1 cellular context compared by ENCODE assay signal in the genomic region with DNA sequence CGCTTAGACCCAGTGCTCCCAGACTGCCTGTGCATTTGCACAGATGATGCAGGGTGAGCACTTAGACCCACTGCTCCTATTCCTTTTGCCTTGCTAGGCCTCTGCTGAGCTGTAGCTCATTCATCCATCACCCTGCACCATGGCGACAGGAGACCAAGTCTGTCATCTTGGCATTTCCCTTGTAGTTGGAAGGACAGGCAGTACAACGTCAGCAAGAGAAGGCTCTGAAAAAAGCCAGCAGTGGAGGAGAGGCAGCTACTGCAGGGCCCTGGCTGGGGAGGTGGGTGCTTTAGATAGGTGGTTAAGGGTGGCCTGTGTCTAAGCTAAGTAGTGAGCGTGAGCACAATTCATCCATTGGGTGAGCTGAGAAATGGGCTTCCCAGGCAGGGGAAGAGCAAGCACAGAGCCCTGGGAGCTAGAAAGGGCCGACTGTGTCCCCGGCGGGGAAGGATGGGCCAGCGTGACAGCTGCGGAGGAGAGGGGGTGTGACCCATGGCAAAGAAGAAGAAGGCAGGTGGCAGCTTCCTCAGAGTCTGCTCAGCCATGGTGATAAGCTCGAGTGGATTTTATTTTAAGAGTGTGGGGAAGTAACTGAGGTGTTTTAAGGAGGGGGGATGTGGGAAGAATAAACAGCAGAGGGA.
TF ChIP-seq lines count a peak whose summit lies in the region.

No MANE protein-coding gene starts in this region.

TF ChIP-seq in K562, 482 proteins besides CTCF, POLR2A, EP300 and RAD21 (continued from another document):
- TF ChIP-seq, protein P1, sequence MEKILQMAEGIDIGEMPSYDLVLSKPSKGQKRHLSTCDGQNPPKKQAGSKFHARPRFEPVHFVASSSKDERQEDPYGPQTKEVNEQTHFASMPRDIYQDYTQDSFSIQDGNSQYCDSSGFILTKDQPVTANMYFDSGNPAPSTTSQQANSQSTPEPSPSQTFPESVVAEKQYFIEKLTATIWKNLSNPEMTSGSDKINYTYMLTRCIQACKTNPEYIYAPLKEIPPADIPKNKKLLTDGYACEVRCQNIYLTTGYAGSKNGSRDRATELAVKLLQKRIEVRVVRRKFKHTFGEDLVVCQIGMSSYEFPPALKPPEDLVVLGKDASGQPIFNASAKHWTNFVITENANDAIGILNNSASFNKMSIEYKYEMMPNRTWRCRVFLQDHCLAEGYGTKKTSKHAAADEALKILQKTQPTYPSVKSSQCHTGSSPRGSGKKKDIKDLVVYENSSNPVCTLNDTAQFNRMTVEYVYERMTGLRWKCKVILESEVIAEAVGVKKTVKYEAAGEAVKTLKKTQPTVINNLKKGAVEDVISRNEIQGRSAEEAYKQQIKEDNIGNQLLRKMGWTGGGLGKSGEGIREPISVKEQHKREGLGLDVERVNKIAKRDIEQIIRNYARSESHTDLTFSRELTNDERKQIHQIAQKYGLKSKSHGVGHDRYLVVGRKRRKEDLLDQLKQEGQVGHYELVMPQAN (IDR thresholded peaks at IDR 0.05; ENCODE audit: borderline replicate concordance) = no peak
- TF ChIP-seq SNRNP70 (optimal IDR thresholded peaks at IDR 0.05; ENCODE audit: low read depth, low read length) (no peak), IFI16 (CRISPR knock-in tag; IDR thresholded peaks at IDR 0.05) (no peak)
TF ChIP-seq in K562: peak in this region for 0.
